Comparison of ENCODE assay signal across 1 cellular context in genomic region chr7:143385891-143386781, GRCh38.
TF ChIP-seq lines count a peak whose summit lies in the region.

No MANE protein-coding gene starts in this region.

TF ChIP-seq in GM23338, 12 proteins besides CTCF, POLR2A, EP300 and RAD21 (continued from another document):
- TF ChIP-seq ZNF462 (CRISPR knock-in tag; IDR thresholded peaks at IDR 0.05) (no peak), REST (IDR thresholded peaks at IDR 0.05; ENCODE audit: unreplicated experiment) (no peak), ETS1 (IDR thresholded peaks at IDR 0.05) (no peak), STAT1 (IDR thresholded peaks at IDR 0.05; ENCODE audit: unreplicated experiment) (no peak), EZH2 (IDR thresholded peaks at IDR 0.05; ENCODE audit: low read depth, unreplicated experiment) (no peak), ZNF114 (CRISPR knock-in tag; IDR thresholded peaks at IDR 0.05) (no peak), ZNF331 (CRISPR knock-in tag; IDR thresholded peaks at IDR 0.05; ENCODE audit: low read depth) (no peak)
